ENCODE assay signal across 20 cellular contexts in the genomic region with DNA sequence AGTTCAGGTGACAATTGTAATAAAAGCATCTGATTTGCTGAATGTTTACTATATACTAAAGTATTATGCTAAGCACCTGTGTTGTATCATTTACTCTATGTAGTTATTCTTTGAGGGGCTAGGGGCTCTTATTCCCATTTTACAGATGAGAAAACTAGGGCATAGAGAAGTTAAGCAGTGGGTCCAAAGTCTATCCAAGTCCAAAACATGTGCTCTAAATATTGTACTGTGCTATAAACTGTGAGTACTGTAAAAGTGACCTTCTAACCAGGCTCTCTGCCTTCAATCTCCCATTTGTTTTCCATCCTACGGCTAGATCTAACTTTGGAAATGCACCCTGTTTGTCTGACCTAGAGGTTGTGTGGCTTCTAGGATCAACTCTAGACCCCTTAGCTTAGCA. TPM values are rescaled to one million over a fixed set of nuclear protein-coding genes. Genes with fewer than 3 reads are reported as not detected.
DNase-seq lines count a peak whose midpoint lies in the region; ATAC-seq and TF ChIP-seq lines count a peak whose summit lies in the region.
"Had no signal": no experiment of that assay in that cellular context is flagged by ENCODE, and none has a peak within 500 bp of the region (broad histone marks: within the 10 kb centered on the region; RNA-seq: fewer than 3 reads in every experiment).

No MANE protein-coding gene starts in this region.

- H3K27me3 Mint-ChIP-seq in progenitor cell of endocrine pancreas (no peaks in the 10 kb centered on the region), osteocyte (ENCODE audit: unreplicated experiment) (no peaks in the 10 kb centered on the region)

- H3K27ac Mint-ChIP-seq in progenitor cell of endocrine pancreas, result peak overlapping the region; percentile 90
- H3K27ac Mint-ChIP-seq in osteocyte (ENCODE audit: unreplicated experiment), result no peak overlapping the region

- H3K36me3 ChIP-seq in liver (ENCODE audit: control insufficient read depth in 4 of 4, insufficient read depth in 3 of 4, low read depth in 1 of 4, low read length in 3 of 4), result no peaks in the 10 kb centered on the region

- no peak for TF ChIP-seq CTCF in VCaP (conservative IDR thresholded peaks at IDR 0.05)
- no peak for TF ChIP-seq CTCF in liver (IDR thresholded peaks at IDR 0.05; ENCODE audit: low read depth, low read length, missing input control)
- TF ChIP-seq CTCF in progenitor cell of endocrine pancreas (IDR thresholded peaks at IDR 0.05; ENCODE audit: unreplicated experiment), result no peak
- no peak for TF ChIP-seq CTCF in osteocyte (IDR thresholded peaks at IDR 0.05)

- H3K36me3 Mint-ChIP-seq in progenitor cell of endocrine pancreas (ENCODE audit: insufficient read depth) (peaks cover 37% of the 10 kb centered on the region), osteocyte (ENCODE audit: unreplicated experiment) (peaks cover 8% of the 10 kb centered on the region)

- H3K4me3 ChIP-seq in liver (ENCODE audit: low read depth in 1 of 3, low read length in 3 of 3), result no peak overlapping the region

- no peak overlapping the region for H3K9ac ChIP-seq in liver (ENCODE audit: low read depth in 1 of 2, low read length in 2 of 2)
- H3K9ac ChIP-seq: KMS-11, SK-N-SH had no signal

- H3K27ac ChIP-seq in VCaP (peak overlapping the region; percentile 81), liver (ENCODE audit: low read depth in 1 of 2, low read length in 2 of 2) (peak overlapping the region; percentile 32 to 88)
- H3K27ac ChIP-seq: KMS-11 had no signal

- whole genome bisulfite sequencing in liver, result 52% methylated on average over 1 of the region's 1 CpG

- no peak for TF ChIP-seq RAD21 in liver (IDR thresholded peaks at IDR 0.05)

- no peak for ATAC-seq in HG03097 (IDR thresholded peaks at IDR 0.05; ENCODE audit: low FRiP score, unreplicated experiment)

- H3K4me3 Mint-ChIP-seq in progenitor cell of endocrine pancreas (ENCODE audit: low read depth) (peak overlapping the region; percentile 10), osteocyte (ENCODE audit: unreplicated experiment) (no peak overlapping the region)
- H3K4me3 Mint-ChIP-seq: CD14-positive monocyte had no signal

- no peak for DNase-seq in progenitor cell of endocrine pancreas (ENCODE audit: low spot score, unreplicated experiment)
- no peak for DNase-seq in osteocyte (ENCODE audit: extremely low spot score, unreplicated experiment)
- no peak for DNase-seq in HPDE6-E6E7 (ENCODE audit: extremely low spot score)
- DNase-seq in activated CD4-positive, alpha-beta T cell treated with anti-CD3 and anti-CD28 coated beads for 1 hour, result no peak
- DNase-seq: AML-193, COR-L47, MV-4-11, NCI-H1417, NCI-H187 treated with DMSO at 0.1 percent for 48 hours, NCI-H226, NCI-H524, NCI-H82, RPMI8226, SHP77 treated with DMSO at 0.1 percent for 48 hours, SK-N-SH had no signal

- H3K9me3 ChIP-seq in liver (ENCODE audit: control insufficient read depth in 4 of 4, low read length in 3 of 4), result no peaks in the 10 kb centered on the region
- H3K9me3 ChIP-seq: SK-N-SH had no signal

- H3K4me1 Mint-ChIP-seq in progenitor cell of endocrine pancreas (ENCODE audit: low read depth) (peaks cover 52% of the 10 kb centered on the region), osteocyte (ENCODE audit: unreplicated experiment) (no peaks in the 10 kb centered on the region)

- peaks cover 0 to 39% (median 22%) of the 10 kb centered on the region in 4 donors for H3K4me1 ChIP-seq in liver (ENCODE audit: control insufficient read depth in 4 of 4, insufficient read depth in 4 of 4, low read length in 3 of 4)

- H3K27me3 ChIP-seq in liver (ENCODE audit: control insufficient read depth in 4 of 4, insufficient read depth in 4 of 4, low read length in 3 of 4), result no peaks in the 10 kb centered on the region

- H3K9me3 Mint-ChIP-seq in progenitor cell of endocrine pancreas (ENCODE audit: low read depth) (peaks cover 12% of the 10 kb centered on the region), osteocyte (ENCODE audit: unreplicated experiment) (peaks cover under 1% of the 10 kb centered on the region)

TF ChIP-seq in liver, 16 proteins besides CTCF, POLR2A, EP300 and RAD21:
- no peak for TF ChIP-seq YY1 (IDR thresholded peaks at IDR 0.05)
- TF ChIP-seq RXRA (IDR thresholded peaks at IDR 0.05), result no peak
- no peak for TF ChIP-seq SP1 (IDR thresholded peaks at IDR 0.05)
- no peak for TF ChIP-seq JUND (IDR thresholded peaks at IDR 0.05)
- no peak for TF ChIP-seq TAF1 (conservative IDR thresholded peaks at IDR 0.05)
- peak in 1 of 2 donors; percentile 38 for TF ChIP-seq HNF4A (conservative IDR thresholded peaks at IDR 0.05)
- no peak for TF ChIP-seq HNF4G (IDR thresholded peaks at IDR 0.05)
- TF ChIP-seq EGR1 (IDR thresholded peaks at IDR 0.05; ENCODE audit: low read depth in 2 of 2), result no peak

RNA-seq across cellular contexts. Expression of a gene that starts 9.0 kb away (rescaled TPM):
- total RNA-seq in liver, result 10 to 100 TPM in 1 of 2 donors, 1 to 10 TPM in 1; 7.4 to 21.9 TPM
- 10 to 100 TPM in 1 of 2 donors, 1 to 10 TPM in 1; 4.0 to 16.5 TPM for polyA plus RNA-seq in liver
- total RNA-seq in progenitor cell of endocrine pancreas, result 65.1 and 65.7 TPM in 2 replicates
- 15.2 and 15.8 TPM in 2 replicates for total RNA-seq in osteocyte

RNA-seq across cellular contexts. Expression of a gene that starts 46.3 kb away (rescaled TPM):
- total RNA-seq in liver, result 1 to 10 TPM; 1.9 to 9.9 TPM
- 1 to 10 TPM; 1.1 to 3.1 TPM for polyA plus RNA-seq in liver
- 12.5 and 15.5 TPM in 2 replicates for total RNA-seq in progenitor cell of endocrine pancreas
- total RNA-seq in osteocyte, result 22.5 and 25.5 TPM in 2 replicates

RNA-seq across cellular contexts. Expression of a gene that starts 53.2 kb away (rescaled TPM):
- total RNA-seq in liver (1 to 10 TPM; 7.5 to 7.9 TPM), progenitor cell of endocrine pancreas (0.18 TPM in 1 of 2 replicates, not detected in the other), osteocyte (not detected in 2 replicates)
- polyA plus RNA-seq in liver, result 1 to 10 TPM; 3.1 to 4.7 TPM
